ENCODE assay signal across 8 cellular contexts in the genomic region with DNA sequence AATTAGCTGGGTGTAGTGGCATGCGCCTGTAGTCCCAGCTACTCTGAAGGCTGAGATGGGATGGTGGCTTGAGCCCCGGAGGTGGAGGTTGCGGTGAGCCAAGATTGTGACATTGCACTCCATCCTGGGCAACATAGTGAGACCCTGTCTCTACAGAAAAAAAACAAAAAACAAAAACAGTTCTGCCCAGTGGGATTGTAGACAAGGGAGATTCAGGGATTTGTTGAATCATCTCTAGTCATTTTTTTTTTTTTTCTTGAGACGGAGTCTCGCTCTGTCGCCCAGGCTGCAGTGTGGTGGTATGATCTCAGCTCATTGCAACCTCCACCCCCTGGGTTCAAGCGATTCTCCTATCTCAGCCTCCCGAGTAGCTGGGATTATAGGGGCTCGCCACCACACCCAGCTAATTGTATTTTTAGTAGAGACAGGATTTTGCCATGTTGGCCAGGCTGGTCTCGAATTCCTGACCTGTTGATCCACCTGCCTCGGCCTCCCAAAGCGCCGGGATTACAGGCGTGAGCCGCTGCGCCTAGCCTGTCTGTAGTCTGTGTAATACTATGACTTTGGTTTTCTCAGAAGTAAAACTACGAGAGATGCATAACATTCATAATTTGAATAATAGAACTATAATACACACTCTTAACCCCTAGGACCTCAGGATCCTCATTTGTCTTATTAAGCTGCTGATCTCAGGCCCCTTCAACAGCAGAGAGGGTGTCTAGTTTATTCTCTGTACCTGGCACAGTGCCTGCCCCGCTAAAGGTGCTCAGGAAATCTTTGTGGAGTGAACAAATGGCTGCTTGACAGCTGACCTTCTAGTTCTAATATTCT. TPM values are rescaled to one million over a fixed set of nuclear protein-coding genes. Genes with fewer than 3 reads are reported as not detected.
DNase-seq lines count a peak whose midpoint lies in the region; ATAC-seq lines count a peak whose summit lies in the region.

No MANE protein-coding gene starts in this region.

- H3K36me3 Mint-ChIP-seq in activated CD4-positive, alpha-beta T cell treated with anti-CD3 and anti-CD28 coated beads, Interleukin-2, amount 10 ng/mL, durations not matched to agents 7 days and 5 days (ENCODE audit: low read depth): peaks cover 10% of the 10 kb centered on the region
- H3K36me3 Mint-ChIP-seq in activated T-helper 2 cell treated with anti-CD3 and anti-CD28 coated beads, Interferon-gamma antibody, Interleukin-2, Interleukin-4, amounts not matched to agents 10 μg/mL and 5 μg/mL and 100 μg/mL, durations not matched to agents 14 hours and 24 hours and 36 hours (ENCODE audit: low read depth): peaks cover 17% of the 10 kb centered on the region

- peaks cover 37% of the 10 kb centered on the region for H3K4me1 Mint-ChIP-seq in activated CD4-positive, alpha-beta T cell treated with anti-CD3 and anti-CD28 coated beads, Interleukin-2, amount 10 ng/mL, durations not matched to agents 7 days and 5 days
- peaks cover 22% of the 10 kb centered on the region for H3K4me1 Mint-ChIP-seq in activated T-helper 2 cell treated with anti-CD3 and anti-CD28 coated beads, Interferon-gamma antibody, Interleukin-2, Interleukin-4, amounts not matched to agents 10 μg/mL and 5 μg/mL and 100 μg/mL, durations not matched to agents 14 hours and 24 hours and 36 hours (ENCODE audit: low read depth)

- POLR2A ChIA-PET in activated CD4-positive, alpha-beta T cell treated with anti-CD3 and anti-CD28 coated beads, Interleukin-2, amount 10 ng/mL, durations not matched to agents 7 days and 5 days (lab: Charles Lee): interaction anchor here (0.9 kb wide), 1 partner anchor 83 kb away, joined by 6 read pairs; no protein-coding TSS in a partner anchor

- no peak for ATAC-seq in GM18520 (IDR thresholded peaks at IDR 0.05; ENCODE audit: unreplicated experiment)

- H3K4me1 ChIP-seq in subcutaneous abdominal adipose tissue (ENCODE audit: control insufficient read depth in 5 of 5, insufficient read depth in 5 of 5, low read length in 5 of 5): peaks cover 1 to 79% (median 69%) of the 10 kb centered on the region in 5 donors

- no peaks in the 10 kb centered on the region for H3K27me3 Mint-ChIP-seq in activated CD4-positive, alpha-beta T cell treated with anti-CD3 and anti-CD28 coated beads, Interleukin-2, amount 10 ng/mL, durations not matched to agents 7 days and 5 days
- H3K27me3 Mint-ChIP-seq in activated T-helper 2 cell treated with anti-CD3 and anti-CD28 coated beads, Interferon-gamma antibody, Interleukin-2, Interleukin-4, amounts not matched to agents 10 μg/mL and 5 μg/mL and 100 μg/mL, durations not matched to agents 14 hours and 24 hours and 36 hours (ENCODE audit: low read depth): no peaks in the 10 kb centered on the region

- CTCF ChIA-PET in activated CD4-positive, alpha-beta T cell treated with anti-CD3 and anti-CD28 coated beads, Interleukin-2, amount 10 ng/mL, durations not matched to agents 7 days and 5 days (lab: Charles Lee): interaction anchor here (0.5 to 1.6 kb wide), 9 partner anchors 18 to 1174 kb away, joined by 3 to 7 read pairs (median 4); a partner anchor contains a TSS

- peak overlapping the region in 3 of 5 donors; percentile 95 to 99 (median 98) for H3K9ac ChIP-seq in subcutaneous abdominal adipose tissue (ENCODE audit: low read length in 5 of 5)

- no peaks in the 10 kb centered on the region for H3K36me3 ChIP-seq in subcutaneous abdominal adipose tissue (ENCODE audit: control insufficient read depth in 5 of 5, insufficient read depth in 5 of 5, low read length in 5 of 5)

- DNase-seq in activated CD4-positive, alpha-beta T cell treated with anti-CD3 and anti-CD28 coated beads, Interleukin-2, amount 10 ng/mL, durations not matched to agents 7 days and 5 days: no peak
- no peak for DNase-seq in activated CD4-positive, alpha-beta T cell treated with anti-CD3 and anti-CD28 coated beads, Interleukin-2, amount 50 U/mL, for 1 hour
- DNase-seq in activated T-helper 2 cell treated with anti-CD3 and anti-CD28 coated beads, Interferon-gamma antibody, Interleukin-2, Interleukin-4, amounts not matched to agents 10 μg/mL and 5 μg/mL and 100 μg/mL, durations not matched to agents 14 hours and 24 hours and 36 hours (ENCODE audit: low spot score): no peak
- DNase-seq in iris pigment epithelial cell (ENCODE audit: low read depth): peak; percentile 29
- no peak for DNase-seq in NCI-H187 (lab: John Stamatoyannopoulos, UW)
- no peak for DNase-seq in NCI-H1417 (lab: John Stamatoyannopoulos, UW)

- peak overlapping the region; percentile 99 for H3K27ac ChIP-seq in subcutaneous abdominal adipose tissue (ENCODE audit: low read depth, low read length)

- no peaks in the 10 kb centered on the region for H3K9me3 ChIP-seq in subcutaneous abdominal adipose tissue (ENCODE audit: control insufficient read depth in 5 of 5, low read length in 5 of 5)

- H3K9me3 Mint-ChIP-seq in activated CD4-positive, alpha-beta T cell treated with anti-CD3 and anti-CD28 coated beads, Interleukin-2, amount 10 ng/mL, durations not matched to agents 7 days and 5 days: no peaks in the 10 kb centered on the region
- no peaks in the 10 kb centered on the region for H3K9me3 Mint-ChIP-seq in activated T-helper 2 cell treated with anti-CD3 and anti-CD28 coated beads, Interferon-gamma antibody, Interleukin-2, Interleukin-4, amounts not matched to agents 10 μg/mL and 5 μg/mL and 100 μg/mL, durations not matched to agents 14 hours and 24 hours and 36 hours

- peak overlapping the region; percentile 91 for H3K4me3 Mint-ChIP-seq in activated CD4-positive, alpha-beta T cell treated with anti-CD3 and anti-CD28 coated beads, Interleukin-2, amount 10 ng/mL, durations not matched to agents 7 days and 5 days
- H3K4me3 Mint-ChIP-seq in activated T-helper 2 cell treated with anti-CD3 and anti-CD28 coated beads, Interferon-gamma antibody, Interleukin-2, Interleukin-4, amounts not matched to agents 10 μg/mL and 5 μg/mL and 100 μg/mL, durations not matched to agents 14 hours and 24 hours and 36 hours (ENCODE audit: low read depth): peak overlapping the region; percentile 96

- intact Hi-C loops in activated T-helper 2 cell treated with anti-CD3 and anti-CD28 coated beads, Interferon-gamma antibody, Interleukin-2, Interleukin-4, amounts not matched to agents 10 μg/mL and 5 μg/mL and 100 μg/mL, durations not matched to agents 14 hours and 24 hours and 36 hours (cut with micrococcal nuclease): no loop called here

- peak overlapping the region; percentile 98 for H3K27ac Mint-ChIP-seq in activated CD4-positive, alpha-beta T cell treated with anti-CD3 and anti-CD28 coated beads, Interleukin-2, amount 10 ng/mL, durations not matched to agents 7 days and 5 days
- H3K27ac Mint-ChIP-seq in activated T-helper 2 cell treated with anti-CD3 and anti-CD28 coated beads, Interferon-gamma antibody, Interleukin-2, Interleukin-4, amounts not matched to agents 10 μg/mL and 5 μg/mL and 100 μg/mL, durations not matched to agents 14 hours and 24 hours and 36 hours: peak overlapping the region; percentile 100

- no peaks in the 10 kb centered on the region for H3K27me3 ChIP-seq in subcutaneous abdominal adipose tissue (ENCODE audit: control insufficient read depth in 5 of 5, insufficient read depth in 4 of 5, low read length in 5 of 5)

- H3K4me3 ChIP-seq in subcutaneous abdominal adipose tissue (ENCODE audit: low read depth in 1 of 5, low read length in 5 of 5): peak overlapping the region; percentile 84 to 97 (median 93)

RNA-seq across cellular contexts. Expression of a gene that starts 1.4 kb away (rescaled TPM):
- total RNA-seq in activated CD4-positive, alpha-beta T cell treated with anti-CD3 and anti-CD28 coated beads, Interleukin-2, amount 10 ng/mL, durations not matched to agents 7 days and 5 days: 10 to 100 TPM; 12.5 to 17.1 TPM
- total RNA-seq in activated T-helper 2 cell treated with anti-CD3 and anti-CD28 coated beads, Interferon-gamma antibody, Interleukin-2, Interleukin-4, amounts not matched to agents 10 μg/mL and 5 μg/mL and 100 μg/mL, durations not matched to agents 14 hours and 24 hours and 36 hours: 11.4 and 13.4 TPM in 2 replicates

RNA-seq across cellular contexts. Expression of a gene that starts 1.4 kb away (rescaled TPM):
- 10 to 100 TPM; 27.8 to 34.7 TPM for total RNA-seq in activated CD4-positive, alpha-beta T cell treated with anti-CD3 and anti-CD28 coated beads, Interleukin-2, amount 10 ng/mL, durations not matched to agents 7 days and 5 days
- 29.4 and 30.6 TPM in 2 replicates for total RNA-seq in activated T-helper 2 cell treated with anti-CD3 and anti-CD28 coated beads, Interferon-gamma antibody, Interleukin-2, Interleukin-4, amounts not matched to agents 10 μg/mL and 5 μg/mL and 100 μg/mL, durations not matched to agents 14 hours and 24 hours and 36 hours

RNA-seq across cellular contexts. Expression of a gene that starts 20.3 kb away (rescaled TPM):
- total RNA-seq in activated CD4-positive, alpha-beta T cell treated with anti-CD3 and anti-CD28 coated beads, Interleukin-2, amount 10 ng/mL, durations not matched to agents 7 days and 5 days: 1 to 10 TPM; 6.9 to 7.1 TPM
- 6.9 and 7.4 TPM in 2 replicates for total RNA-seq in activated T-helper 2 cell treated with anti-CD3 and anti-CD28 coated beads, Interferon-gamma antibody, Interleukin-2, Interleukin-4, amounts not matched to agents 10 μg/mL and 5 μg/mL and 100 μg/mL, durations not matched to agents 14 hours and 24 hours and 36 hours

RNA-seq across cellular contexts. Expression of a gene that starts 39.6 kb away (rescaled TPM):
- total RNA-seq in activated CD4-positive, alpha-beta T cell treated with anti-CD3 and anti-CD28 coated beads, Interleukin-2, amount 10 ng/mL, durations not matched to agents 7 days and 5 days: 10 to 100 TPM; 21.7 to 23.5 TPM
- 15.0 and 17.6 TPM in 2 replicates for total RNA-seq in activated T-helper 2 cell treated with anti-CD3 and anti-CD28 coated beads, Interferon-gamma antibody, Interleukin-2, Interleukin-4, amounts not matched to agents 10 μg/mL and 5 μg/mL and 100 μg/mL, durations not matched to agents 14 hours and 24 hours and 36 hours

RNA-seq across cellular contexts. Expression of a gene that starts 46.7 kb away (rescaled TPM):
- total RNA-seq in activated CD4-positive, alpha-beta T cell treated with anti-CD3 and anti-CD28 coated beads, Interleukin-2, amount 10 ng/mL, durations not matched to agents 7 days and 5 days: under 1 TPM; 0.02 to 0.05 TPM
- total RNA-seq in activated T-helper 2 cell treated with anti-CD3 and anti-CD28 coated beads, Interferon-gamma antibody, Interleukin-2, Interleukin-4, amounts not matched to agents 10 μg/mL and 5 μg/mL and 100 μg/mL, durations not matched to agents 14 hours and 24 hours and 36 hours: 0.02 TPM in 1 of 2 replicates, not detected in the other
